ENCODE assay signal across 8 cellular contexts in the genomic region with DNA sequence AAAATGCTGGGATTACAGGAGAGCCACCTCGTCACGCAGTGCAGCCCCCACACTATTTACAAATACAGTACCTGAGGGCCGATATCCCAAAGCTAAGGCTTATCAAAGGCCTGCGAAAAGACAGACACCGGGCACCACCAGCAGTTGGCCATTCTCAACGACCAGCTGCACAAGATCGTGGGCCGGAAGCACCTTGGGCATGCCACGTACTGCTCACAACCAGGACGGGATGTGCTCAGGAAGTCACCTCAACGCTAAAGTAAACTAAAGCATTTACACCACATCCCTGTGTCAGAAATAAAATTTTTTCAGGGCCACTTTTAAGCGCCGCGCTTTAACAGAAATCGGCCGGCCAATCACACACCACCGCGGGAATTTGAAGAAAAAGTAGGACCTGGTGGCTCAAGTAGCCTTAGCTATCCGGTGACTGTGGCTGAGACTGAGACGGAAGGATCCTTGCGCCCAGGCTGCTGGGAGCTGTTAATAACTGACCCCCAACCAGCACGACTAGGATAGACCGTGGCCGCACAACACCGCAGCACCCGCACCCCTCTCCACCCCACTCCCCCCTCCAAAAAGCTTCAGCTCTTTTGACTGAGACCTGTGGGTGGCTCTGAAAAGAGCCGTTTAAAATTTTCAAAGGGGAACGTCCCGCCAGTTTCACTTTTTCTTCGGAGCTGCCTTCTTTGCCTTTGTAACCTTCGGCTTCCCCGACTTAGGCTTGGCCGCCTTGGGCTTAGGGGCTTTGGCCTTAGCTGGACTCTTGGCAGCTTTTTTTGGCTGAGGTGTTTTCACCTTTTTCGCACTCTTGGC.
DNase-seq lines count a peak whose midpoint lies in the region; ATAC-seq and TF ChIP-seq lines count a peak whose summit lies in the region.

No MANE protein-coding gene starts in this region.

- H3K36me3 ChIP-seq in neuron (ENCODE audit: insufficient read depth, low read length) (no peaks in the 10 kb centered on the region), upper lobe of right lung (no peaks in the 10 kb centered on the region)

- peak overlapping the region; percentile 92 to 100 for H3K4me3 Mint-ChIP-seq in activated T-cell treated with anti-CD3 and anti-CD28 coated beads, Interleukin-2, amount 50 U/mL, for 72 hours

- DNase-seq in GM13977 (ENCODE audit: low spot score) (peak; percentile 50), NOMO-1 treated with dmso at 0.1 percent for 144 hours (lab: John Stamatoyannopoulos, UW; ENCODE audit: unreplicated experiment) (peak; percentile 84), fibroblast of the conjunctiva (ENCODE audit: low read depth) (peak; percentile 70), upper lobe of right lung (no peak), NCI-H1092 (lab: John Stamatoyannopoulos, UW) (no peak)
- DNase-seq in activated T-cell treated with anti-CD3 and anti-CD28 coated beads, Interleukin-2, amount 50 U/mL, for 72 hours: peak; percentile 79 to 81

- ATAC-seq in HG02763 (IDR thresholded peaks at IDR 0.05; ENCODE audit: unreplicated experiment) (peak; percentile 37), upper lobe of right lung (peak; percentile 76)
- peak; percentile 58 to 61 for ATAC-seq in activated T-cell treated with anti-CD3 and anti-CD28 coated beads, Interleukin-2, amount 50 U/mL, for 72 hours (replicated peaks in 1 of 2)

- no peaks in the 10 kb centered on the region for H3K27me3 Mint-ChIP-seq in activated T-cell treated with anti-CD3 and anti-CD28 coated beads, Interleukin-2, amount 50 U/mL, for 72 hours (ENCODE audit: low read depth)

- H3K4me1 Mint-ChIP-seq in activated T-cell treated with anti-CD3 and anti-CD28 coated beads, Interleukin-2, amount 50 U/mL, for 72 hours (ENCODE audit: low read depth): peaks cover 48% of the 10 kb centered on the region

- H3K9me3 ChIP-seq in neuron (ENCODE audit: low read length) (no peaks in the 10 kb centered on the region), upper lobe of right lung (no peaks in the 10 kb centered on the region)

- no peaks in the 10 kb centered on the region for H3K27me3 ChIP-seq in neuron (ENCODE audit: insufficient read depth, low read length)
- H3K27me3 ChIP-seq in upper lobe of right lung: peaks cover 60% of the 10 kb centered on the region

- H3K9me3 Mint-ChIP-seq in activated T-cell treated with anti-CD3 and anti-CD28 coated beads, Interleukin-2, amount 50 U/mL, for 72 hours: no peaks in the 10 kb centered on the region

- TF ChIP-seq CTCF in GM13977 (IDR thresholded peaks at IDR 0.05; ENCODE audit: extremely low read depth, insufficient read depth, missing control alignments) (no peak), upper lobe of right lung (IDR thresholded peaks at IDR 0.05) (no peak)

- intact Hi-C loops in upper lobe of right lung (cut with DNase I): no loop called here

- peak overlapping the region; percentile 95 for H2AFZ ChIP-seq in neuron (ENCODE audit: low read depth, low read length)

- in situ Hi-C loops in GM13977 (cut with MboI; ENCODE audit: low pct_unique_long_range_greater_than_20kb, low sequenced_read_pairs, unreplicated experiment): loop anchor here (25.0 kb wide), 1 partner anchor 1578 kb away; a partner anchor contains a TSS

- H3K4me1 ChIP-seq in neuron (ENCODE audit: insufficient read depth, low read length): peaks cover 6% of the 10 kb centered on the region
- H3K4me1 ChIP-seq in upper lobe of right lung: peaks cover 5% of the 10 kb centered on the region

- peak overlapping the region; percentile 84 for H3K27ac ChIP-seq in upper lobe of right lung

- H3K4me3 ChIP-seq in neuron (ENCODE audit: low read length) (peak overlapping the region; percentile 50), upper lobe of right lung (peak overlapping the region; percentile 52)

- H3K27ac Mint-ChIP-seq in activated T-cell treated with anti-CD3 and anti-CD28 coated beads, Interleukin-2, amount 50 U/mL, for 72 hours: peak overlapping the region; percentile 100

- H3K36me3 Mint-ChIP-seq in activated T-cell treated with anti-CD3 and anti-CD28 coated beads, Interleukin-2, amount 50 U/mL, for 72 hours (ENCODE audit: insufficient read depth in 2 of 2): no peaks in the 10 kb centered on the region

Comparison
In these comparisons a context has a peak if more than half of its experiments do, and no peak if none do; other contexts are left out.
1. DNase-seq: peak in GM13977 (single experiment), NOMO-1 treated with dmso at 0.1 percent for 144 hours (single experiment), activated T-cell treated with anti-CD3 and anti-CD28 coated beads, Interleukin-2, amount 50 U/mL, for 72 hours (2 of 2) and fibroblast of the conjunctiva (single experiment); none in upper lobe of right lung (single experiment) and NCI-H1092 (single experiment).
2. Peak in every context shown above with its lines, with median percentiles within 50 percentile points of each other: ATAC-seq.